Comparison of ENCODE assay signal across 9 cellular contexts in genomic region chr7:119197872-119198527, GRCh38.
DNase-seq lines count a peak whose midpoint lies in the region; ATAC-seq and TF ChIP-seq lines count a peak whose summit lies in the region.
"Had no signal": no experiment of that assay in that cellular context is flagged by ENCODE, and none has a peak within 500 bp of the region (broad histone marks: within the 10 kb centered on the region; RNA-seq: fewer than 3 reads in every experiment).

No MANE protein-coding gene starts in this region.

- TF ChIP-seq POLR2A in tibial nerve (IDR thresholded peaks at IDR 0.05) = no peak

- no peaks in the 10 kb centered on the region for H3K9me3 Mint-ChIP-seq in WTC11
- H3K9me3 Mint-ChIP-seq: T-helper 1 cell treated with Interleukin-12 subunit alpha and Interleukin-12 subunit beta and Interleukin-4 antibody, amounts not matched to agents 30 μg/mL and 1 μg/mL, for 36 hours had no signal

- H3K4me1 Mint-ChIP-seq in WTC11 = peaks cover 23% of the 10 kb centered on the region

- 22 to 33% methylated on average over 8 of the region's 8 CpGs for WGBS in tibial nerve, 2 donors

- H3K27me3 ChIP-seq in tibial nerve = no peaks in the 10 kb centered on the region

- no peaks in the 10 kb centered on the region for H3K36me3 ChIP-seq in tibial nerve

- POLR2A ChIA-PET in WTC11 (lab: Charles Lee) = no interaction called here

- H3K27me3 Mint-ChIP-seq in WTC11 (ENCODE audit: low read depth) = no peaks in the 10 kb centered on the region

- H3K36me3 Mint-ChIP-seq in WTC11 = no peaks in the 10 kb centered on the region

- H3K9me3 ChIP-seq in tibial nerve = no peaks in the 10 kb centered on the region

- H3K27ac Mint-ChIP-seq in WTC11 = no peak overlapping the region
- H3K27ac Mint-ChIP-seq: T-helper 1 cell treated with Interleukin-12 subunit alpha and Interleukin-12 subunit beta and Interleukin-4 antibody, amounts not matched to agents 30 μg/mL and 1 μg/mL, for 36 hours had no signal

- H3K4me1 ChIP-seq in tibial nerve = no peaks in the 10 kb centered on the region

- H3K4me3 ChIP-seq in tibial nerve = no peak overlapping the region

- CTCF ChIA-PET in WTC11 (lab: Charles Lee) = interaction anchor here (0.6 to 1.5 kb wide), 8 partner anchors 13 to 845 kb away, joined by 3 to 14 read pairs (median 4); no protein-coding TSS in a partner anchor

- ATAC-seq in GM19043 (IDR thresholded peaks at IDR 0.05; ENCODE audit: low read depth, unreplicated experiment) (peak; percentile 84), HG03095 (IDR thresholded peaks at IDR 0.05; ENCODE audit: unreplicated experiment) (peak; percentile 96), WTC11 (peak; percentile 93)

- no peak overlapping the region for H3K4me3 Mint-ChIP-seq in WTC11
- H3K4me3 Mint-ChIP-seq: T-helper 1 cell treated with Interleukin-12 subunit alpha and Interleukin-12 subunit beta and Interleukin-4 antibody, amounts not matched to agents 30 μg/mL and 1 μg/mL, for 36 hours had no signal

- TF ChIP-seq EP300 in tibial nerve (IDR thresholded peaks at IDR 0.05) = no peak

- DNase-seq in D341Med (ENCODE audit: low spot score) (peak; percentile 62), NCI-H2029 treated with DMSO at 0.1 percent for 48 hours (lab: John Stamatoyannopoulos, UW) (peak; percentile 37), WTC11 (ENCODE audit: low spot score) (peak; percentile 41), iPS-NIHi11 (ENCODE audit: low spot score) (peak; percentile 47), tibial nerve (ENCODE audit: low spot score in 2 of 2) (peak in 1 of 2 donors; percentile 44)
- DNase-seq in stimulated activated CD4-positive, alpha-beta T cell treated with anti-CD3 and anti-CD28 coated beads, Interleukin-2, amount 100 ng/mL, for 24 hours = no peak

- H3K27ac ChIP-seq in tibial nerve = no peak overlapping the region

- peak; percentile 66; the same call in 1 of the 2 replicates for TF ChIP-seq CTCF in WTC11 (IDR thresholded peaks at IDR 0.05)
- peak; percentile 26 to 51 (median 35) for TF ChIP-seq CTCF in tibial nerve (IDR thresholded peaks at IDR 0.05)

TF ChIP-seq in WTC11, 78 proteins besides CTCF, POLR2A, EP300 and RAD21:
- TF ChIP-seq, protein P1, sequence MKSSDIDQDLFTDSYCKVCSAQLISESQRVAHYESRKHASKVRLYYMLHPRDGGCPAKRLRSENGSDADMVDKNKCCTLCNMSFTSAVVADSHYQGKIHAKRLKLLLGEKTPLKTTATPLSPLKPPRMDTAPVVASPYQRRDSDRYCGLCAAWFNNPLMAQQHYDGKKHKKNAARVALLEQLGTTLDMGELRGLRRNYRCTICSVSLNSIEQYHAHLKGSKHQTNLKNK (CRISPR knock-in tag; IDR thresholded peaks at IDR 0.05) = no peak
- TF ChIP-seq ZNF671 (CRISPR knock-in tag; IDR thresholded peaks at IDR 0.05) = no peak
- no peak for TF ChIP-seq CDX4 (CRISPR knock-in tag; IDR thresholded peaks at IDR 0.05; ENCODE audit: borderline replicate concordance)
- TF ChIP-seq NR1H2 (CRISPR knock-in tag; IDR thresholded peaks at IDR 0.05) = no peak
- no peak for TF ChIP-seq ATF1 (CRISPR knock-in tag; IDR thresholded peaks at IDR 0.05)
- TF ChIP-seq GABPB1 (CRISPR knock-in tag; IDR thresholded peaks at IDR 0.05) = no peak

Comparison
In these comparisons a context has a peak if more than half of its experiments do, and no peak if none do; other contexts are left out.
1. DNase-seq: peak in D341Med (single experiment), NCI-H2029 treated with DMSO at 0.1 percent for 48 hours (single experiment), WTC11 (single experiment) and iPS-NIHi11 (single experiment); none in stimulated activated CD4-positive, alpha-beta T cell treated with anti-CD3 and anti-CD28 coated beads, Interleukin-2, amount 100 ng/mL, for 24 hours (0 of 2).
2. Peak in every context shown above with its lines, with median percentiles within 50 percentile points of each other: ATAC-seq.